In genomic region chr3:50885491-50885890, GRCh38 we compare ENCODE assay signal across 1 cellular context.
TF ChIP-seq lines count a peak whose summit lies in the region.

No MANE protein-coding gene starts in this region.

TF ChIP-seq in GM23338, 12 proteins besides CTCF, POLR2A, EP300 and RAD21 (continued from another document):
- TF ChIP-seq REST (IDR thresholded peaks at IDR 0.05; ENCODE audit: unreplicated experiment) (no peak), POLR2AphosphoS5 (IDR thresholded peaks at IDR 0.05; ENCODE audit: low read depth) (no peak), CREB1 (CRISPR knock-in tag; IDR thresholded peaks at IDR 0.05; ENCODE audit: low read depth) (no peak), ZNF462 (CRISPR knock-in tag; IDR thresholded peaks at IDR 0.05) (no peak)
TF ChIP-seq in GM23338: peak in this region for 0.
